ENCODE assay signal across 8 cellular contexts in the genomic region with DNA sequence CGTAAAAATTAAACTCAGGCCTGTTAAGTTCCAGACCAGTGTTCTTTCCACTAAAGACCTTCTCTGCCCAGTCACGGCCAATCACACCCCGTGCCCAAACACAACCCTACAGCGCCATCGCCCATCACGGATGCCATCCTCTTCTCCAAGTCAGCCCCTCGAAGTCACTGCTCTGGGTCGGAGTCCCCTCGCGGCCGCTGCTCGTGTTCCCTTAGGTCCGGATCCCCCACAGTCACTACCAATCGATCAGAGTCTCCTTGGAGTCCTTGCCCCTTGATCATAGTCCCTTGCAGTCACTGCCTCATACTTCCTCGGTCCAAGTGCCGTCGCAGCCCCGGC. TPM values are rescaled to one million over a fixed set of nuclear protein-coding genes. Genes with fewer than 3 reads are reported as not detected.
DNase-seq lines count a peak whose midpoint lies in the region; ATAC-seq lines count a peak whose summit lies in the region.

No MANE protein-coding gene starts in this region.

- peak; percentile 35 for ATAC-seq in GM19035 (IDR thresholded peaks at IDR 0.05; ENCODE audit: unreplicated experiment)

- H3K27me3 Mint-ChIP-seq in activated T-helper 2 cell treated with anti-CD3 and anti-CD28 coated beads, Interferon-gamma antibody, Interleukin-2, Interleukin-4, amounts not matched to agents 10 μg/mL and 5 μg/mL and 100 μg/mL, durations not matched to agents 14 hours and 24 hours and 36 hours (ENCODE audit: low read depth): no peaks in the 10 kb centered on the region

- H3K4me3 Mint-ChIP-seq in activated T-helper 2 cell treated with anti-CD3 and anti-CD28 coated beads, Interferon-gamma antibody, Interleukin-2, Interleukin-4, amounts not matched to agents 10 μg/mL and 5 μg/mL and 100 μg/mL, durations not matched to agents 14 hours and 24 hours and 36 hours (ENCODE audit: low read depth): peak overlapping the region; percentile 96

- peaks cover 29% of the 10 kb centered on the region for H3K4me1 Mint-ChIP-seq in activated T-helper 2 cell treated with anti-CD3 and anti-CD28 coated beads, Interferon-gamma antibody, Interleukin-2, Interleukin-4, amounts not matched to agents 10 μg/mL and 5 μg/mL and 100 μg/mL, durations not matched to agents 14 hours and 24 hours and 36 hours (ENCODE audit: low read depth)

- H3K9me3 Mint-ChIP-seq in activated T-helper 2 cell treated with anti-CD3 and anti-CD28 coated beads, Interferon-gamma antibody, Interleukin-2, Interleukin-4, amounts not matched to agents 10 μg/mL and 5 μg/mL and 100 μg/mL, durations not matched to agents 14 hours and 24 hours and 36 hours: no peaks in the 10 kb centered on the region

- no peaks in the 10 kb centered on the region for H3K36me3 ChIP-seq in KOPT-K1 (ENCODE audit: insufficient read depth, low read length)

- intact Hi-C loops in activated T-helper 2 cell treated with anti-CD3 and anti-CD28 coated beads, Interferon-gamma antibody, Interleukin-2, Interleukin-4, amounts not matched to agents 10 μg/mL and 5 μg/mL and 100 μg/mL, durations not matched to agents 14 hours and 24 hours and 36 hours (cut with micrococcal nuclease): loop anchor here (1.0 kb wide), 3 partner anchors 8 to 34 kb away; no protein-coding TSS in a partner anchor

- H3K27ac ChIP-seq in KOPT-K1 (ENCODE audit: low read depth, low read length, poor library complexity, severe bottlenecking): peak overlapping the region; percentile 73

- no peaks in the 10 kb centered on the region for H3K9me3 ChIP-seq in KOPT-K1 (ENCODE audit: insufficient read depth, low read length, poor library complexity, severe bottlenecking)

- peak overlapping the region; percentile 91 for H3K27ac Mint-ChIP-seq in activated T-helper 2 cell treated with anti-CD3 and anti-CD28 coated beads, Interferon-gamma antibody, Interleukin-2, Interleukin-4, amounts not matched to agents 10 μg/mL and 5 μg/mL and 100 μg/mL, durations not matched to agents 14 hours and 24 hours and 36 hours

- peaks cover 9% of the 10 kb centered on the region for H3K36me3 Mint-ChIP-seq in activated T-helper 2 cell treated with anti-CD3 and anti-CD28 coated beads, Interferon-gamma antibody, Interleukin-2, Interleukin-4, amounts not matched to agents 10 μg/mL and 5 μg/mL and 100 μg/mL, durations not matched to agents 14 hours and 24 hours and 36 hours (ENCODE audit: low read depth)

- DNase-seq in A172 (ENCODE audit: low spot score) (peak; percentile 29), glomerular visceral epithelial cell (ENCODE audit: extremely low spot score) (peak; percentile 17), pons (ENCODE audit: low spot score) (peak; percentile 29), GM19240 (ENCODE audit: insufficient read length, low spot score) (no peak), NCI-H524 treated with DMSO at 0.1 percent for 48 hours (lab: John Stamatoyannopoulos, UW) (no peak)
- peak; percentile 28 for DNase-seq in activated T-helper 2 cell treated with anti-CD3 and anti-CD28 coated beads, Interferon-gamma antibody, Interleukin-2, Interleukin-4, amounts not matched to agents 10 μg/mL and 5 μg/mL and 100 μg/mL, durations not matched to agents 14 hours and 24 hours and 36 hours (ENCODE audit: low spot score)

RNA-seq across cellular contexts. Expression of a gene that starts 0.5 kb away (rescaled TPM):
- 111 and 153 TPM in 2 replicates for total RNA-seq in A172 (2014; rRNA removed; shearing (Covaris generic))
- total RNA-seq in activated T-helper 2 cell treated with anti-CD3 and anti-CD28 coated beads, Interferon-gamma antibody, Interleukin-2, Interleukin-4, amounts not matched to agents 10 μg/mL and 5 μg/mL and 100 μg/mL, durations not matched to agents 14 hours and 24 hours and 36 hours: 49.2 and 53.7 TPM in 2 replicates

RNA-seq across cellular contexts. Expression of a gene that starts 31.0 kb away (rescaled TPM):
- total RNA-seq in A172 (2014; rRNA removed; shearing (Covaris generic)): 15.8 and 32.6 TPM in 2 replicates
- 10.9 and 12.3 TPM in 2 replicates for total RNA-seq in activated T-helper 2 cell treated with anti-CD3 and anti-CD28 coated beads, Interferon-gamma antibody, Interleukin-2, Interleukin-4, amounts not matched to agents 10 μg/mL and 5 μg/mL and 100 μg/mL, durations not matched to agents 14 hours and 24 hours and 36 hours

RNA-seq across cellular contexts. Expression of a gene that starts 51.2 kb away (rescaled TPM):
- 41.0 and 79.8 TPM in 2 replicates for total RNA-seq in A172 (2014; rRNA removed; shearing (Covaris generic))
- total RNA-seq in activated T-helper 2 cell treated with anti-CD3 and anti-CD28 coated beads, Interferon-gamma antibody, Interleukin-2, Interleukin-4, amounts not matched to agents 10 μg/mL and 5 μg/mL and 100 μg/mL, durations not matched to agents 14 hours and 24 hours and 36 hours: not detected in 2 replicates

Comparison
In these comparisons a context has a peak if more than half of its experiments do, and no peak if none do; other contexts are left out.
1. DNase-seq: peak in A172 (single experiment), activated T-helper 2 cell treated with anti-CD3 and anti-CD28 coated beads, Interferon-gamma antibody, Interleukin-2, Interleukin-4, amounts not matched to agents 10 μg/mL and 5 μg/mL and 100 μg/mL, durations not matched to agents 14 hours and 24 hours and 36 hours (single experiment), glomerular visceral epithelial cell (single experiment) and pons (single experiment); none in GM19240 (single experiment) and NCI-H524 treated with DMSO at 0.1 percent for 48 hours (single experiment).
2. RNA of a gene that starts 51.2 kb away (total RNA-seq): 41.0 to 79.8 TPM in A172; not detected in activated T-helper 2 cell treated with anti-CD3 and anti-CD28 coated beads, Interferon-gamma antibody, Interleukin-2, Interleukin-4, amounts not matched to agents 10 μg/mL and 5 μg/mL and 100 μg/mL, durations not matched to agents 14 hours and 24 hours and 36 hours; every median in the first group is over 10 times any median in the second.